22 cellular contexts compared by ENCODE assay signal in genomic region chr6:141467881-141468280, GRCh38.
DNase-seq lines count a peak whose midpoint lies in the region; ATAC-seq and TF ChIP-seq lines count a peak whose summit lies in the region.
"Had no signal": no experiment of that assay in that cellular context is flagged by ENCODE, and none has a peak within 500 bp of the region (broad histone marks: within the 10 kb centered on the region; RNA-seq: fewer than 3 reads in every experiment).

No MANE protein-coding gene starts in this region.

- POLR2A ChIA-PET in OCI-LY7 (lab: Charles Lee): interaction anchor here (1.3 to 3.4 kb wide), 3 partner anchors 8 to 15 kb away, joined by 6 to 15 read pairs (median 13); no protein-coding TSS in a partner anchor

- H3K27ac Mint-ChIP-seq in neural progenitor cell: no peak overlapping the region
- H3K27ac Mint-ChIP-seq: activated CD8-positive, alpha-beta T cell treated with anti-CD3 and anti-CD28 coated beads, Interleukin-2, amount 10 ng/mL, durations not matched to agents 7 days and 5 days; activated T-helper 1 cell treated with anti-CD3 and anti-CD28 coated beads, Interleukin-12 subunit alpha, Interleukin-12 subunit beta, Interleukin-2, Interleukin-4 antibody, amounts not matched to agents 30 ng/mL and 10 ng/mL and 1 ng/mL, durations not matched to agents 14 hours and 24 hours and 36 hours; nephron progenitor cell; T-cell; type B pancreatic cell had no signal

- H3K79me2 ChIP-seq in OCI-LY7 (ENCODE audit: insufficient read depth, low read depth, low read length) (no peaks in the 10 kb centered on the region), neural progenitor cell (ENCODE audit: low read depth) (no peaks in the 10 kb centered on the region), Karpas-422 (ENCODE audit: low read length) (no peaks in the 10 kb centered on the region)

- H3K27me3 ChIP-seq in neural progenitor cell (no peaks in the 10 kb centered on the region), Karpas-422 (ENCODE audit: low read length) (no peaks in the 10 kb centered on the region)
- H3K27me3 ChIP-seq: gastroesophageal sphincter had no signal

- intact Hi-C loops in OCI-LY7 (cut with micrococcal nuclease; ENCODE audit: unreplicated experiment): no loop called here

- H3K4me1 ChIP-seq in OCI-LY7 (ENCODE audit: insufficient read depth, low read length, poor library complexity, severe bottlenecking): peaks cover 8% of the 10 kb centered on the region
- H3K4me1 ChIP-seq in neural progenitor cell: peaks cover 10% of the 10 kb centered on the region
- H3K4me1 ChIP-seq in Karpas-422 (ENCODE audit: low read length): 0 out of 2 replicates have a peak, but pooled peaks cover 4% of the 10 kb centered on the region
- H3K4me1 ChIP-seq: lower lobe of right lung had no signal

- DNase-seq in DMS53 (lab: John Stamatoyannopoulos, UW): peak; percentile 22
- DNase-seq in DMS53 treated with DMSO at 0.1 percent for 48 hours (lab: John Stamatoyannopoulos, UW; ENCODE audit: unreplicated experiment): no peak
- no peak for DNase-seq in OCI-LY7 (ENCODE audit: low spot score)
- DNase-seq in cardiac fibroblast (ENCODE audit: low read depth in 2 of 2): peak; percentile 50 to 89
- peak; percentile 70 for DNase-seq in renal cortical epithelial cell (ENCODE audit: low read depth)
- no peak for DNase-seq in neural progenitor cell (ENCODE audit: low spot score)
- no peak for DNase-seq in Karpas-422
- DNase-seq: activated CD8-positive, alpha-beta T cell treated with anti-CD3 and anti-CD28 coated beads, Interleukin-2, amount 10 ng/mL, durations not matched to agents 7 days and 5 days; DND-41; HCEC 1CT; lower lobe of right lung; NCI-H2029; nephron progenitor cell; stimulated activated naive CD4-positive, alpha-beta T cell treated with Interleukin-2 at 50 U/mL for 16 hours; T-cell; WERI-Rb-1 had no signal

- H3K4me1 Mint-ChIP-seq in neural progenitor cell: peaks cover 19% of the 10 kb centered on the region

- H3K9ac ChIP-seq in neural progenitor cell (no peak overlapping the region), Karpas-422 (ENCODE audit: low read length) (no peak overlapping the region)

- no peak overlapping the region for H3K4me3 Mint-ChIP-seq in neural progenitor cell
- H3K4me3 Mint-ChIP-seq: activated CD8-positive, alpha-beta T cell treated with anti-CD3 and anti-CD28 coated beads, Interleukin-2, amount 10 ng/mL, durations not matched to agents 7 days and 5 days; activated T-helper 1 cell treated with anti-CD3 and anti-CD28 coated beads, Interleukin-12 subunit alpha, Interleukin-12 subunit beta, Interleukin-2, Interleukin-4 antibody, amounts not matched to agents 30 ng/mL and 10 ng/mL and 1 ng/mL, durations not matched to agents 14 hours and 24 hours and 36 hours; nephron progenitor cell; T-cell; type B pancreatic cell had no signal

- H3K36me3 ChIP-seq in OCI-LY7 (ENCODE audit: insufficient read depth, low read length) (no peaks in the 10 kb centered on the region), neural progenitor cell (peaks cover 6% of the 10 kb centered on the region), Karpas-422 (ENCODE audit: insufficient read depth, low read length) (no peaks in the 10 kb centered on the region)
- H3K36me3 ChIP-seq: gastroesophageal sphincter, lower lobe of right lung, WERI-Rb-1 had no signal

- H3K9me2 ChIP-seq in OCI-LY7 (ENCODE audit: insufficient read depth, low read length) (no peaks in the 10 kb centered on the region), Karpas-422 (replicated peaks; ENCODE audit: insufficient read depth, low read length) (no peaks in the 10 kb centered on the region)

- H3K9me3 ChIP-seq in OCI-LY7 (ENCODE audit: low read length) (no peaks in the 10 kb centered on the region), neural progenitor cell (ENCODE audit: low read depth) (no peaks in the 10 kb centered on the region), Karpas-422 (ENCODE audit: low read length) (no peaks in the 10 kb centered on the region)
- H3K9me3 ChIP-seq: gastroesophageal sphincter, lower lobe of right lung had no signal

- no peak overlapping the region for H3K4me3 ChIP-seq in OCI-LY7 (ENCODE audit: low read depth, low read length, poor library complexity, severe bottlenecking)
- H3K4me3 ChIP-seq in cardiac fibroblast (replicated peaks in 1 of 2; ENCODE audit: low read depth in 2 of 2, low read length in 2 of 2): no peak overlapping the region
- H3K4me3 ChIP-seq in neural progenitor cell: no peak overlapping the region
- no peak overlapping the region for H3K4me3 ChIP-seq in Karpas-422 (ENCODE audit: low read length)
- H3K4me3 ChIP-seq: gastroesophageal sphincter, lower lobe of right lung had no signal

- H2AFZ ChIP-seq in OCI-LY7 (ENCODE audit: low read length) (peak overlapping the region; percentile 29; the same call in 1 of the 2 replicates), neural progenitor cell (replicated peaks) (no peak overlapping the region), Karpas-422 (ENCODE audit: low read length) (no peak overlapping the region)

- no peak for ATAC-seq in GM19463 (IDR thresholded peaks at IDR 0.05; ENCODE audit: unreplicated experiment)
- ATAC-seq: activated CD8-positive, alpha-beta T cell treated with anti-CD3 and anti-CD28 coated beads, Interleukin-2, amount 10 ng/mL, durations not matched to agents 7 days and 5 days; gastroesophageal sphincter; lower lobe of right lung; T-cell had no signal

- H4K20me1 ChIP-seq in OCI-LY7 (ENCODE audit: insufficient read depth, low read length) (no peaks in the 10 kb centered on the region), neural progenitor cell (ENCODE audit: low read depth) (no peaks in the 10 kb centered on the region), Karpas-422 (ENCODE audit: insufficient read depth, low read depth, low read length) (no peaks in the 10 kb centered on the region)

- peaks cover 2% of the 10 kb centered on the region for H3K9me3 Mint-ChIP-seq in neural progenitor cell
- H3K9me3 Mint-ChIP-seq: activated T-helper 1 cell treated with anti-CD3 and anti-CD28 coated beads, Interleukin-12 subunit alpha, Interleukin-12 subunit beta, Interleukin-2, Interleukin-4 antibody, amounts not matched to agents 30 ng/mL and 10 ng/mL and 1 ng/mL, durations not matched to agents 14 hours and 24 hours and 36 hours; T-cell; type B pancreatic cell had no signal

- CTCF ChIA-PET in OCI-LY7 (lab: Charles Lee; ENCODE audit: unreplicated experiment): no interaction called here

- no peak overlapping the region for H3K27ac ChIP-seq in OCI-LY7 (ENCODE audit: low read depth, low read length, poor library complexity, severe bottlenecking)
- no peak overlapping the region for H3K27ac ChIP-seq in neural progenitor cell
- H3K27ac ChIP-seq in Karpas-422 (ENCODE audit: low read length): no peak overlapping the region
- H3K27ac ChIP-seq: 22Rv1, C4-2B, gastroesophageal sphincter, lower lobe of right lung, WERI-Rb-1 had no signal

- no peaks in the 10 kb centered on the region for H3K27me3 Mint-ChIP-seq in neural progenitor cell (ENCODE audit: insufficient read depth, low read depth)
- H3K27me3 Mint-ChIP-seq: T-cell, type B pancreatic cell had no signal

- no TSS peak for BruUV-seq in OCI-LY7 (replicated peaks; lab: Mats Ljungman, UMichigan)

- no peaks in the 10 kb centered on the region for H3F3A ChIP-seq in neural progenitor cell (ENCODE audit: low read depth)

- no peak overlapping the region for H3K4me2 ChIP-seq in OCI-LY7 (ENCODE audit: low read length)
- no peak overlapping the region for H3K4me2 ChIP-seq in neural progenitor cell
- no peak overlapping the region for H3K4me2 ChIP-seq in Karpas-422 (ENCODE audit: low read depth, low read length, poor library complexity, severe bottlenecking)

- no peaks in the 10 kb centered on the region for H3K36me3 Mint-ChIP-seq in neural progenitor cell
- H3K36me3 Mint-ChIP-seq: T-cell, type B pancreatic cell had no signal

- TF ChIP-seq CTCF in OCI-LY7 (conservative IDR thresholded peaks at IDR 0.05; ENCODE audit: low read length) (no peak), cardiac fibroblast (IDR thresholded peaks at IDR 0.05; ENCODE audit: low read depth, low read length) (no peak), neural progenitor cell (IDR thresholded peaks at IDR 0.05) (no peak)

Comparison
In these comparisons a context has a peak if more than half of its experiments do, and no peak if none do; other contexts are left out.
1. DNase-seq: peak in DMS53 (single experiment), cardiac fibroblast (2 of 2) and renal cortical epithelial cell (single experiment); none in DMS53 treated with DMSO at 0.1 percent for 48 hours (single experiment), OCI-LY7 (single experiment), neural progenitor cell (single experiment) and Karpas-422 (single experiment).